Comparison of ENCODE assay signal across 22 cellular contexts in genomic region chr16:24007934-24008333, GRCh38.
A peak's percentile ranks its signal among the peaks of the same experiment; 100 is the strongest.
DNase-seq lines count a peak whose midpoint lies in the region; ATAC-seq and TF ChIP-seq lines count a peak whose summit lies in the region.
"Had no signal": no experiment of that assay in that cellular context is flagged by ENCODE, and none has a peak within 500 bp of the region (broad histone marks: within the 10 kb centered on the region; RNA-seq: fewer than 3 reads in every experiment).

No MANE protein-coding gene starts in this region.

- no peaks in the 10 kb centered on the region for H3K79me2 ChIP-seq in trophoblast cell (ENCODE audit: control insufficient read depth, insufficient read depth, low read length, poor library complexity)

- no peaks in the 10 kb centered on the region for H3K27me3 ChIP-seq in trophoblast cell (ENCODE audit: insufficient read depth, low read length)
- H3K27me3 ChIP-seq: BLaER1 had no signal

- H3K79me1 ChIP-seq in trophoblast cell (ENCODE audit: low read length): no peaks in the 10 kb centered on the region

- H4K91ac ChIP-seq in trophoblast cell (ENCODE audit: low read depth, low read length): no peak overlapping the region

- no peak for ATAC-seq in central memory CD8-positive, alpha-beta T cell (replicated peaks; ENCODE audit: extremely low read depth, poor library complexity, severe bottlenecking)
- ATAC-seq in natural killer cell treated with Interleukin-12 subunit alpha and Interleukin-12 subunit beta and Interleukin-15 and Interleukin-18, amount 100 ng/mL, for 72 hours: no peak
- ATAC-seq in HG02678 (IDR thresholded peaks at IDR 0.05; ENCODE audit: unreplicated experiment): no peak
- ATAC-seq: A549, SK-N-SH treated with all-trans-retinoic acid at 6 μM for 48 hours had no signal

- H3K36me3 ChIP-seq in SK-N-MC (ENCODE audit: insufficient read depth, low read length): peaks cover 8% of the 10 kb centered on the region
- no peaks in the 10 kb centered on the region for H3K36me3 ChIP-seq in trophoblast cell (ENCODE audit: control insufficient read depth in 1 of 2, insufficient read depth in 2 of 2, low read length in 2 of 2)
- H3K36me3 ChIP-seq: BLaER1 had no signal

- H3K9me3 Mint-ChIP-seq in CD14-positive monocyte: no peaks in the 10 kb centered on the region
- H3K9me3 Mint-ChIP-seq in central memory CD8-positive, alpha-beta T cell: no peaks in the 10 kb centered on the region
- no peaks in the 10 kb centered on the region for H3K9me3 Mint-ChIP-seq in natural killer cell treated with Interleukin-12 subunit alpha and Interleukin-12 subunit beta and Interleukin-15 and Interleukin-18, amount 100 ng/mL, for 72 hours

- H3K27ac Mint-ChIP-seq in CD14-positive monocyte: peak overlapping the region; percentile 74 to 94 (median 81)
- peak overlapping the region; percentile 29 for H3K27ac Mint-ChIP-seq in central memory CD8-positive, alpha-beta T cell (ENCODE audit: low read depth)
- peak overlapping the region in 1 of 2 donors; percentile 52 for H3K27ac Mint-ChIP-seq in natural killer cell treated with Interleukin-12 subunit alpha and Interleukin-12 subunit beta and Interleukin-15 and Interleukin-18, amount 100 ng/mL, for 72 hours

- DNase-seq in CD14-positive monocyte (ENCODE audit: low spot score) (no peak), SK-N-MC (ENCODE audit: low read depth, low spot score) (no peak), trophoblast cell (no peak), HPDE6-E6E7 (ENCODE audit: extremely low spot score) (no peak), SW 1271 (lab: John Stamatoyannopoulos, UW) (no peak)
- no peak for DNase-seq in central memory CD8-positive, alpha-beta T cell (ENCODE audit: low spot score in 2 of 2)
- no peak for DNase-seq in natural killer cell treated with Interleukin-12 subunit alpha and Interleukin-12 subunit beta and Interleukin-15 and Interleukin-18, amount 100 ng/mL, for 72 hours (ENCODE audit: low spot score)
- DNase-seq: DMS79; NCI-H1092 treated with DMSO at 0.1 percent for 48 hours; NCI-H146; NCI-H2029; NCI-H2227 treated with DMSO at 0.1 percent for 48 hours; NCI-H510A treated with DMSO at 0.1 percent for 48 hours; NCI-H774; NK-92 treated with Interleukin-12 subunit alpha and Interleukin-12 subunit beta, amount 100 ng/mL, for 24 hours; SIG-M5 had no signal

- H3K9me3 ChIP-seq in SK-N-MC (ENCODE audit: low read depth, low read length) (no peaks in the 10 kb centered on the region), trophoblast cell (ENCODE audit: insufficient read depth, low read depth, low read length) (no peaks in the 10 kb centered on the region)
- H3K9me3 ChIP-seq: A549, BLaER1 had no signal

- peak overlapping the region; percentile 29 for H3K23ac ChIP-seq in trophoblast cell (ENCODE audit: low read length)

- peaks cover 55% of the 10 kb centered on the region for H3K4me1 Mint-ChIP-seq in CD14-positive monocyte
- H3K4me1 Mint-ChIP-seq in central memory CD8-positive, alpha-beta T cell: peaks cover 65% of the 10 kb centered on the region
- peaks cover 39 to 53% of the 10 kb centered on the region in 2 donors for H3K4me1 Mint-ChIP-seq in natural killer cell treated with Interleukin-12 subunit alpha and Interleukin-12 subunit beta and Interleukin-15 and Interleukin-18, amount 100 ng/mL, for 72 hours (ENCODE audit: low read depth in 2 of 2)

- no peak overlapping the region for H2BK12ac ChIP-seq in trophoblast cell (ENCODE audit: low read length)

- no peak overlapping the region for H3K14ac ChIP-seq in trophoblast cell (ENCODE audit: low read length)

- no peak for TF ChIP-seq CTCF in CD14-positive monocyte (IDR thresholded peaks at IDR 0.05)

- H2BK120ac ChIP-seq in trophoblast cell (ENCODE audit: insufficient read depth, low read length, poor library complexity): no peak overlapping the region

- no peak overlapping the region for H4K12ac ChIP-seq in trophoblast cell (ENCODE audit: low read depth, low read length)

- no peak overlapping the region for H3K4ac ChIP-seq in trophoblast cell (ENCODE audit: low read depth, low read length)

- no peak overlapping the region for H2AFZ ChIP-seq in trophoblast cell (ENCODE audit: insufficient read depth, low read length, poor library complexity)

- no CpG with 5 or more reads among the region's 1 CpG for WGBS in trophoblast cell (ENCODE audit: extremely low coverage, insufficient coverage, insufficient read length)

- H3K4me1 ChIP-seq in trophoblast cell (ENCODE audit: control insufficient read depth in 1 of 2, insufficient read depth in 2 of 2, low read length in 2 of 2): no peaks in the 10 kb centered on the region
- H3K4me1 ChIP-seq: A549 had no signal

- peaks cover 52 to 64% of the 10 kb centered on the region in 2 donors for H3K36me3 Mint-ChIP-seq in CD14-positive monocyte
- H3K36me3 Mint-ChIP-seq in central memory CD8-positive, alpha-beta T cell (ENCODE audit: insufficient read depth): peaks cover 29% of the 10 kb centered on the region
- peaks cover 4% of the 10 kb centered on the region for H3K36me3 Mint-ChIP-seq in natural killer cell treated with Interleukin-12 subunit alpha and Interleukin-12 subunit beta and Interleukin-15 and Interleukin-18, amount 100 ng/mL, for 72 hours

- H3K4me3 ChIP-seq in SK-N-MC (no peak overlapping the region), trophoblast cell (ENCODE audit: low read depth, low read length) (no peak overlapping the region)
- H3K4me3 ChIP-seq: A549, BLaER1 had no signal

- intact Hi-C loops in CD14-positive monocyte (cut with micrococcal nuclease): no loop called here

- no peak overlapping the region for H2AK5ac ChIP-seq in trophoblast cell (ENCODE audit: low read length)

- peak overlapping the region; percentile 69; the same call in 1 of the 2 replicates for H3K27ac ChIP-seq in SK-N-MC
- H3K27ac ChIP-seq in trophoblast cell (ENCODE audit: low read depth, low read length): no peak overlapping the region
- H3K27ac ChIP-seq: A549, BLaER1, KMS-11, RWPE1 had no signal

- no peak overlapping the region for H3K4me2 ChIP-seq in trophoblast cell (ENCODE audit: low read length)
- H3K4me2 ChIP-seq: A549, KMS-11 had no signal

- no peak overlapping the region for H4K8ac ChIP-seq in trophoblast cell (ENCODE audit: low read depth, low read length)

- no peak overlapping the region for H3K18ac ChIP-seq in trophoblast cell (ENCODE audit: low read length)

- H3K27me3 Mint-ChIP-seq in CD14-positive monocyte (ENCODE audit: low read depth in 3 of 3): no peaks in the 10 kb centered on the region
- no peaks in the 10 kb centered on the region for H3K27me3 Mint-ChIP-seq in central memory CD8-positive, alpha-beta T cell
- no peaks in the 10 kb centered on the region for H3K27me3 Mint-ChIP-seq in natural killer cell treated with Interleukin-12 subunit alpha and Interleukin-12 subunit beta and Interleukin-15 and Interleukin-18, amount 100 ng/mL, for 72 hours

- no peak overlapping the region for H2BK5ac ChIP-seq in trophoblast cell (ENCODE audit: low read depth, low read length, poor library complexity)

- no peak overlapping the region for H3K9ac ChIP-seq in SK-N-MC (ENCODE audit: insufficient read length)
- H3K9ac ChIP-seq in trophoblast cell (ENCODE audit: low read length): no peak overlapping the region
- H3K9ac ChIP-seq: BLaER1, KMS-11 had no signal

- H3K4me3 Mint-ChIP-seq in CD14-positive monocyte: no peak overlapping the region
- H3K4me3 Mint-ChIP-seq in central memory CD8-positive, alpha-beta T cell: no peak overlapping the region
- no peak overlapping the region for H3K4me3 Mint-ChIP-seq in natural killer cell treated with Interleukin-12 subunit alpha and Interleukin-12 subunit beta and Interleukin-15 and Interleukin-18, amount 100 ng/mL, for 72 hours
